Comparison of ENCODE assay signal across 1 cellular context in genomic region chr22:19621372-19622060, GRCh38.
TF ChIP-seq lines count a peak whose summit lies in the region.

No MANE protein-coding gene starts in this region.

TF ChIP-seq in GM23338, 12 proteins besides CTCF, POLR2A, EP300 and RAD21:
- TF ChIP-seq ZNF462 (CRISPR knock-in tag; IDR thresholded peaks at IDR 0.05) (peak; percentile 47; the same call in 1 of the 2 replicates), REST (IDR thresholded peaks at IDR 0.05; ENCODE audit: unreplicated experiment) (no peak), CREB1 (CRISPR knock-in tag; IDR thresholded peaks at IDR 0.05; ENCODE audit: low read depth) (no peak)
